In the genomic region with DNA sequence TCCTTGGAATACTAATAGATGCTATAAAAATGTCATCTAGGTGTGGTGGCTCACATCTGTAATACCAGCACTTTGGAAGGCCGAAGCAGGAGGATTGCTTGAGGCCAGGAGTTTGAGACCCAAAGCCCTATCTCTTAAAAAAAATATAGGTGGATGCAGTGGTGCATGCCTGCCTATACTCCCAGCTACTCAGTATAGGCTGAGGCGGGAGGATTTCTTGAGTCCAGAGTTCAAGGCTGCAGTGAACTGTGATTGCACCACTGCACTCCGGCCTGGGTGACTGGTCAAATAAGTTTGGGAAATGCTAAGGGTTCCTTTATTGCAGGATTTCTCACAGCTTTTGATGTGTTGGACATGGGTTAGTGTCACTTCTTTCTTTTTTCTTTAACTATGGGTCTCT, we compare ENCODE assay signal across 1 cellular context.
TF ChIP-seq lines count a peak whose summit lies in the region.

No MANE protein-coding gene starts in this region.

TF ChIP-seq in HepG2, 621 proteins besides CTCF, POLR2A, EP300 and RAD21 (continued from another document and continues in another):
- TF ChIP-seq, protein P1, sequence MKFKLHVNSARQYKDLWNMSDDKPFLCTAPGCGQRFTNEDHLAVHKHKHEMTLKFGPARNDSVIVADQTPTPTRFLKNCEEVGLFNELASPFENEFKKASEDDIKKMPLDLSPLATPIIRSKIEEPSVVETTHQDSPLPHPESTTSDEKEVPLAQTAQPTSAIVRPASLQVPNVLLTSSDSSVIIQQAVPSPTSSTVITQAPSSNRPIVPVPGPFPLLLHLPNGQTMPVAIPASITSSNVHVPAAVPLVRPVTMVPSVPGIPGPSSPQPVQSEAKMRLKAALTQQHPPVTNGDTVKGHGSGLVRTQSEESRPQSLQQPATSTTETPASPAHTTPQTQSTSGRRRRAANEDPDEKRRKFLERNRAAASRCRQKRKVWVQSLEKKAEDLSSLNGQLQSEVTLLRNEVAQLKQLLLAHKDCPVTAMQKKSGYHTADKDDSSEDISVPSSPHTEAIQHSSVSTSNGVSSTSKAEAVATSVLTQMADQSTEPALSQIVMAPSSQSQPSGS (CRISPR knock-in tag; IDR thresholded peaks at IDR 0.05) = peak; percentile 42; the same call in 1 of the 2 replicates
- TF ChIP-seq, protein P2, sequence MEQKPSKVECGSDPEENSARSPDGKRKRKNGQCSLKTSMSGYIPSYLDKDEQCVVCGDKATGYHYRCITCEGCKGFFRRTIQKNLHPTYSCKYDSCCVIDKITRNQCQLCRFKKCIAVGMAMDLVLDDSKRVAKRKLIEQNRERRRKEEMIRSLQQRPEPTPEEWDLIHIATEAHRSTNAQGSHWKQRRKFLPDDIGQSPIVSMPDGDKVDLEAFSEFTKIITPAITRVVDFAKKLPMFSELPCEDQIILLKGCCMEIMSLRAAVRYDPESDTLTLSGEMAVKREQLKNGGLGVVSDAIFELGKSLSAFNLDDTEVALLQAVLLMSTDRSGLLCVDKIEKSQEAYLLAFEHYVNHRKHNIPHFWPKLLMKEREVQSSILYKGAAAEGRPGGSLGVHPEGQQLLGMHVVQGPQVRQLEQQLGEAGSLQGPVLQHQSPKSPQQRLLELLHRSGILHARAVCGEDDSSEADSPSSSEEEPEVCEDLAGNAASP (CRISPR knock-in tag; IDR thresholded peaks at IDR 0.05; ENCODE audit: borderline replicate concordance) = 0 out of 2 replicates have a peak, but pooled peaks have one; percentile 18
- TF ChIP-seq GLI4 (CRISPR knock-in tag; IDR thresholded peaks at IDR 0.05; ENCODE audit: borderline replicate concordance) (no peak), NCOR1 (IDR thresholded peaks at IDR 0.05; ENCODE audit: borderline replicate concordance, low read length) (peak; percentile 57; the same call in 1 of the 2 replicates), GATAD2A (CRISPR knock-in tag; IDR thresholded peaks at IDR 0.05) (peak; percentile 93), CEBPB (IDR thresholded peaks at IDR 0.05; ENCODE audit: borderline replicate concordance, low read depth, low read length) (peak; percentile 89), BCL6 (CRISPR knock-in tag; IDR thresholded peaks at IDR 0.05) (peak; percentile 37; the same call in 1 of the 2 replicates), DNMT3B (CRISPR knock-in tag; conservative IDR thresholded peaks at IDR 0.05) (no peak), ZNF292 (CRISPR knock-in tag; IDR thresholded peaks at IDR 0.05; ENCODE audit: borderline replicate concordance, low read depth) (peak; percentile 59; the same call in 1 of the 2 replicates), ZNF251 (CRISPR knock-in tag; IDR thresholded peaks at IDR 0.05) (no peak), ZNF546 (CRISPR knock-in tag; conservative IDR thresholded peaks at IDR 0.05) (no peak), CEBPG (CRISPR knock-in tag; IDR thresholded peaks at IDR 0.05) (peak; percentile 86), STAG1 (CRISPR knock-in tag; IDR thresholded peaks at IDR 0.05) (no peak), GFI1 (CRISPR knock-in tag; IDR thresholded peaks at IDR 0.05; ENCODE audit: borderline replicate concordance) (peak; percentile 77), ISL2 (CRISPR knock-in tag; IDR thresholded peaks at IDR 0.05) (0 out of 2 replicates have a peak, but pooled peaks have one; percentile 23), REXO4 (CRISPR knock-in tag; IDR thresholded peaks at IDR 0.05; ENCODE audit: borderline replicate concordance) (no peak), FOXK1 (CRISPR knock-in tag; IDR thresholded peaks at IDR 0.05; ENCODE audit: borderline replicate concordance, low read depth) (no peak), REPIN1 (CRISPR knock-in tag; IDR thresholded peaks at IDR 0.05; ENCODE audit: borderline replicate concordance, low read depth) (peak; percentile 46; the same call in 1 of the 2 replicates), ZNF484 (CRISPR knock-in tag; IDR thresholded peaks at IDR 0.05; ENCODE audit: borderline replicate concordance, low read depth) (no peak), RELA (CRISPR knock-in tag; IDR thresholded peaks at IDR 0.05) (no peak), FOXA3 (CRISPR knock-in tag; IDR thresholded peaks at IDR 0.05) (peak; percentile 21; the same call in 1 of the 2 replicates), NR2F6 (IDR thresholded peaks at IDR 0.05) (peak; percentile 18; the same call in 1 of the 2 replicates), NR2F6 (CRISPR knock-in tag; IDR thresholded peaks at IDR 0.05) (no peak), XRCC5 (optimal IDR thresholded peaks at IDR 0.05; ENCODE audit: low read length) (no peak), HDAC2 (CRISPR knock-in tag; IDR thresholded peaks at IDR 0.05) (peak; percentile 60), TOPORS (CRISPR knock-in tag; IDR thresholded peaks at IDR 0.05) (0 out of 2 replicates have a peak, but pooled peaks have one; percentile 41)
- TF ChIP-seq, protein P3, sequence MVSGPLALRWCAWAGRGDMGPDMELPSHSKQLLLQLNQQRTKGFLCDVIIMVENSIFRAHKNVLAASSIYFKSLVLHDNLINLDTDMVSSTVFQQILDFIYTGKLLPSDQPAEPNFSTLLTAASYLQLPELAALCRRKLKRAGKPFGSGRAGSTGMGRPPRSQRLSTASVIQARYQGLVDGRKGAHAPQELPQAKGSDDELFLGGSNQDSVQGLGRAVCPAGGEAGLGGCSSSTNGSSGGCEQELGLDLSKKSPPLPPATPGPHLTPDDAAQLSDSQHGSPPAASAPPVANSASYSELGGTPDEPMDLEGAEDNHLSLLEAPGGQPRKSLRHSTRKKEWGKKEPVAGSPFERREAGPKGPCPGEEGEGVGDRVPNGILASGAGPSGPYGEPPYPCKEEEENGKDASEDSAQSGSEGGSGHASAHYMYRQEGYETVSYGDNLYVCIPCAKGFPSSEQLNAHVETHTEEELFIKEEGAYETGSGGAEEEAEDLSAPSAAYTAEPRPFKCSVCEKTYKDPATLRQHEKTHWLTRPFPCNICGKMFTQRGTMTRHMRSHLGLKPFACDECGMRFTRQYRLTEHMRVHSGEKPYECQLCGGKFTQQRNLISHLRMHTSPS (CRISPR knock-in tag; IDR thresholded peaks at IDR 0.05; ENCODE audit: low read depth) = no peak
- TF ChIP-seq, protein P4, sequence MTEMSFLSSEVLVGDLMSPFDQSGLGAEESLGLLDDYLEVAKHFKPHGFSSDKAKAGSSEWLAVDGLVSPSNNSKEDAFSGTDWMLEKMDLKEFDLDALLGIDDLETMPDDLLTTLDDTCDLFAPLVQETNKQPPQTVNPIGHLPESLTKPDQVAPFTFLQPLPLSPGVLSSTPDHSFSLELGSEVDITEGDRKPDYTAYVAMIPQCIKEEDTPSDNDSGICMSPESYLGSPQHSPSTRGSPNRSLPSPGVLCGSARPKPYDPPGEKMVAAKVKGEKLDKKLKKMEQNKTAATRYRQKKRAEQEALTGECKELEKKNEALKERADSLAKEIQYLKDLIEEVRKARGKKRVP (CRISPR knock-in tag; IDR thresholded peaks at IDR 0.05) = no peak
- TF ChIP-seq, protein P5, sequence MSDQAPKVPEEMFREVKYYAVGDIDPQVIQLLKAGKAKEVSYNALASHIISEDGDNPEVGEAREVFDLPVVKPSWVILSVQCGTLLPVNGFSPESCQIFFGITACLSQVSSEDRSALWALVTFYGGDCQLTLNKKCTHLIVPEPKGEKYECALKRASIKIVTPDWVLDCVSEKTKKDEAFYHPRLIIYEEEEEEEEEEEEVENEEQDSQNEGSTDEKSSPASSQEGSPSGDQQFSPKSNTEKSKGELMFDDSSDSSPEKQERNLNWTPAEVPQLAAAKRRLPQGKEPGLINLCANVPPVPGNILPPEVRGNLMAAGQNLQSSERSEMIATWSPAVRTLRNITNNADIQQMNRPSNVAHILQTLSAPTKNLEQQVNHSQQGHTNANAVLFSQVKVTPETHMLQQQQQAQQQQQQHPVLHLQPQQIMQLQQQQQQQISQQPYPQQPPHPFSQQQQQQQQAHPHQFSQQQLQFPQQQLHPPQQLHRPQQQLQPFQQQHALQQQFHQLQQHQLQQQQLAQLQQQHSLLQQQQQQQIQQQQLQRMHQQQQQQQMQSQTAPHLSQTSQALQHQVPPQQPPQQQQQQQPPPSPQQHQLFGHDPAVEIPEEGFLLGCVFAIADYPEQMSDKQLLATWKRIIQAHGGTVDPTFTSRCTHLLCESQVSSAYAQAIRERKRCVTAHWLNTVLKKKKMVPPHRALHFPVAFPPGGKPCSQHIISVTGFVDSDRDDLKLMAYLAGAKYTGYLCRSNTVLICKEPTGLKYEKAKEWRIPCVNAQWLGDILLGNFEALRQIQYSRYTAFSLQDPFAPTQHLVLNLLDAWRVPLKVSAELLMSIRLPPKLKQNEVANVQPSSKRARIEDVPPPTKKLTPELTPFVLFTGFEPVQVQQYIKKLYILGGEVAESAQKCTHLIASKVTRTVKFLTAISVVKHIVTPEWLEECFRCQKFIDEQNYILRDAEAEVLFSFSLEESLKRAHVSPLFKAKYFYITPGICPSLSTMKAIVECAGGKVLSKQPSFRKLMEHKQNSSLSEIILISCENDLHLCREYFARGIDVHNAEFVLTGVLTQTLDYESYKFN (CRISPR knock-in tag; conservative IDR thresholded peaks at IDR 0.05) = peak; percentile 46; the same call in 1 of the 2 replicates
- TF ChIP-seq, protein P6, sequence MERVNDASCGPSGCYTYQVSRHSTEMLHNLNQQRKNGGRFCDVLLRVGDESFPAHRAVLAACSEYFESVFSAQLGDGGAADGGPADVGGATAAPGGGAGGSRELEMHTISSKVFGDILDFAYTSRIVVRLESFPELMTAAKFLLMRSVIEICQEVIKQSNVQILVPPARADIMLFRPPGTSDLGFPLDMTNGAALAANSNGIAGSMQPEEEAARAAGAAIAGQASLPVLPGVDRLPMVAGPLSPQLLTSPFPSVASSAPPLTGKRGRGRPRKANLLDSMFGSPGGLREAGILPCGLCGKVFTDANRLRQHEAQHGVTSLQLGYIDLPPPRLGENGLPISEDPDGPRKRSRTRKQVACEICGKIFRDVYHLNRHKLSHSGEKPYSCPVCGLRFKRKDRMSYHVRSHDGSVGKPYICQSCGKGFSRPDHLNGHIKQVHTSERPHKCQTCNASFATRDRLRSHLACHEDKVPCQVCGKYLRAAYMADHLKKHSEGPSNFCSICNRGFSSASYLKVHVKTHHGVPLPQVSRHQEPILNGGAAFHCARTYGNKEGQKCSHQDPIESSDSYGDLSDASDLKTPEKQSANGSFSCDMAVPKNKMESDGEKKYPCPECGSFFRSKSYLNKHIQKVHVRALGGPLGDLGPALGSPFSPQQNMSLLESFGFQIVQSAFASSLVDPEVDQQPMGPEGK (CRISPR knock-in tag; IDR thresholded peaks at IDR 0.05) = no peak
- TF ChIP-seq, protein P7, sequence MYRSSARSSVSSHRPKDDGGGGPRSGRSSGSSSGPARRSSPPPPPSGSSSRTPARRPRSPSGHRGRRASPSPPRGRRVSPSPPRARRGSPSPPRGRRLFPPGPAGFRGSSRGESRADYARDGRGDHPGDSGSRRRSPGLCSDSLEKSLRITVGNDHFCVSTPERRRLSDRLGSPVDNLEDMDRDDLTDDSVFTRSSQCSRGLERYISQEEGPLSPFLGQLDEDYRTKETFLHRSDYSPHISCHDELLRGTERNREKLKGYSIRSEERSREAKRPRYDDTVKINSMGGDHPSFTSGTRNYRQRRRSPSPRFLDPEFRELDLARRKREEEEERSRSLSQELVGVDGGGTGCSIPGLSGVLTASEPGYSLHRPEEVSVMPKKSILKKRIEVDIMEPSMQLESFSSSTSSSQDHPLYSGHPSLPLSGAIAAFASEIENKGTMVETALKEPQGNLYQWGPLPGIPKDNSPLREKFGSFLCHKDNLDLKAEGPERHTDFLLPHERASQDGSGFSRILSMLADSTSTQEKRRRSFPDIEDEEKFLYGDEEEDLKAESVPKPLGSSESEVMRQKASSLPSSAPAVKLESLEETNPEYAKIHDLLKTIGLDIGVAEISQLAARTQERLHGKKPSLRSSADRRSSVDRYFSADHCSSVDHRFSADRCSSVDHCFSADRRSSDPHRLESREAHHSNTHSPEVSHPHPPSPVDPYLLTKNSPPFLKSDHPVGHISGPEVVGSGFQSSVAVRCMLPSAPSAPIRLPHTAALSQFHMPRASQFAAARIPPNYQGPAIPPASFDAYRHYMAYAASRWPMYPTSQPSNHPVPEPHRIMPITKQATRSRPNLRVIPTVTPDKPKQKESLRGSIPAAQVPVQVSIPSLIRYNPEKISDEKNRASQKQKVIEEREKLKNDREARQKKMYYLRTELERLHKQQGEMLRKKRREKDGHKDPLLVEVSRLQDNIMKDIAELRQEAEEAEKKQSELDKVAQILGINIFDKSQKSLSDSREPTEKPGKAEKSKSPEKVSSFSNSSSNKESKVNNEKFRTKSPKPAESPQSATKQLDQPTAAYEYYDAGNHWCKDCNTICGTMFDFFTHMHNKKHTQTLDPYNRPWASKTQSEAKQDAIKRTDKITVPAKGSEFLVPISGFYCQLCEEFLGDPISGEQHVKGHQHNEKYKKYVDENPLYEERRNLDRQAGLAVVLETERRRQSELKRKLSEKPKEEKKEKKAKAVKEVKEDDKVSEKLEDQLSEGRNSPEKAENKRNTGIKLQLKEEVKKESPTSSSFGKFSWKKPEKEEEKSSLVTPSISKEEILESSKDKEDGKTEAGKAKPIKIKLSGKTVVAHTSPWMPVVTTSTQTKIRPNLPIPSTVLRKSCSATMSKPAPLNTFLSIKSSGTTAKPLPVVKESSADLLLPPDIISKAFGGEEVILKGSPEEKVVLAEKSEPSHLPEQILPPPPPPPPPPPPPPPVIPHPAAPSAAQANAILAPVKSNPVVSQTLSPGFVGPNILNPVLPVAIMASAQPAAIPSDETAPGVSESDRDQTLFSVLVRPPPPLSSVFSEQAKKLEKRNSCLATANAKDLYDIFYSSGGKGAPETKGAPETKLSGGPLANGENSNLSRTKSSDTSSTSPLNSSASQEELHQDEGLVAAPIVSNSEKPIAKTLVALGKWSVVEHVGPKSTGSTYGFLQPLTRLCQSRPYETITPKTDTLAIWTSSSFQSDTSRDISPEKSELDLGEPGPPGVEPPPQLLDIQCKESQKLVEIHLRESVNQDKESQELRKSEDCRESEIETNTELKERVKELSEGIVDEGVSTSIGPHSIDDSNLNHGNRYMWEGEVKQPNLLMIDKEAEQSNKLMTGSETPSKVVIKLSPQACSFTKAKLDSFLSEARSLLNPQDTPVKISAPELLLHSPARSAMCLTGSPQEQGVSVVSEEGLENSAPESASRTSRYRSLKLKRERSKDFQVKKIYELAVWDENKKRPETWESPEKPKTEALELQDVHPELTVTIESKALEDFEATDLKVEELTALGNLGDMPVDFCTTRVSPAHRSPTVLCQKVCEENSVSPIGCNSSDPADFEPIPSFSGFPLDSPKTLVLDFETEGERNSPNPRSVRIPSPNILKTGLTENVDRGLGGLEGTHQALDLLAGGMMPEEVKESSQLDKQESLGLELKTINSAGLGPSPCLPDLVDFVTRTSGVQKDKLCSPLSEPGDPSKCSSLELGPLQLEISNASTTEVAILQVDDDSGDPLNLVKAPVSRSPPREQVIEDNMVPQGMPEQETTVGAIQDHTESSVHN (CRISPR knock-in tag; IDR thresholded peaks at IDR 0.05) = no peak
- TF ChIP-seq, protein P8, sequence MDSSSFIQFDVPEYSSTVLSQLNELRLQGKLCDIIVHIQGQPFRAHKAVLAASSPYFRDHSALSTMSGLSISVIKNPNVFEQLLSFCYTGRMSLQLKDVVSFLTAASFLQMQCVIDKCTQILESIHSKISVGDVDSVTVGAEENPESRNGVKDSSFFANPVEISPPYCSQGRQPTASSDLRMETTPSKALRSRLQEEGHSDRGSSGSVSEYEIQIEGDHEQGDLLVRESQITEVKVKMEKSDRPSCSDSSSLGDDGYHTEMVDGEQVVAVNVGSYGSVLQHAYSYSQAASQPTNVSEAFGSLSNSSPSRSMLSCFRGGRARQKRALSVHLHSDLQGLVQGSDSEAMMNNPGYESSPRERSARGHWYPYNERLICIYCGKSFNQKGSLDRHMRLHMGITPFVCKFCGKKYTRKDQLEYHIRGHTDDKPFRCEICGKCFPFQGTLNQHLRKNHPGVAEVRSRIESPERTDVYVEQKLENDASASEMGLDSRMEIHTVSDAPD (CRISPR knock-in tag; IDR thresholded peaks at IDR 0.05) = no peak
